Comparison of ENCODE assay signal across 1 cellular context in genomic region chr13:98050041-98050466, GRCh38.
TF ChIP-seq lines count a peak whose summit lies in the region.

No MANE protein-coding gene starts in this region.

TF ChIP-seq in HepG2, 621 proteins besides CTCF, POLR2A, EP300 and RAD21 (continued from another document and continues in another):
- peak; percentile 87 for TF ChIP-seq NCOA2 (CRISPR knock-in tag; IDR thresholded peaks at IDR 0.05)
- no peak for TF ChIP-seq E2F2 (CRISPR knock-in tag; IDR thresholded peaks at IDR 0.05; ENCODE audit: borderline replicate concordance)
- 0 out of 2 replicates have a peak, but pooled peaks have one; percentile 42 for TF ChIP-seq SMYD3 (CRISPR knock-in tag; IDR thresholded peaks at IDR 0.05)
- TF ChIP-seq ZBTB2 (CRISPR knock-in tag; IDR thresholded peaks at IDR 0.05; ENCODE audit: low read depth) = no peak
- TF ChIP-seq NPAS2 (CRISPR knock-in tag; IDR thresholded peaks at IDR 0.05; ENCODE audit: borderline replicate concordance) = no peak
- TF ChIP-seq FOXA3 (CRISPR knock-in tag; IDR thresholded peaks at IDR 0.05) = peak; percentile 94
- no peak for TF ChIP-seq UBTF (CRISPR knock-in tag; IDR thresholded peaks at IDR 0.05)
- TF ChIP-seq ZNF747 (CRISPR knock-in tag; IDR thresholded peaks at IDR 0.05; ENCODE audit: borderline replicate concordance) = no peak
- no peak for TF ChIP-seq ZNF101 (CRISPR knock-in tag; IDR thresholded peaks at IDR 0.05; ENCODE audit: borderline replicate concordance, low read depth)
- no peak for TF ChIP-seq HES4 (CRISPR knock-in tag; IDR thresholded peaks at IDR 0.05; ENCODE audit: borderline replicate concordance)
- no peak for TF ChIP-seq ZNF691 (CRISPR knock-in tag; IDR thresholded peaks at IDR 0.05; ENCODE audit: borderline replicate concordance, low read depth)
- TF ChIP-seq BCL3 (CRISPR knock-in tag; IDR thresholded peaks at IDR 0.05) = no peak
- TF ChIP-seq SCMH1 (CRISPR knock-in tag; IDR thresholded peaks at IDR 0.05; ENCODE audit: borderline replicate concordance) = no peak
- TF ChIP-seq HOXD1 (CRISPR knock-in tag; IDR thresholded peaks at IDR 0.05) = no peak; the same call in 1 of the 2 replicates
- TF ChIP-seq FOSL1 (CRISPR knock-in tag; IDR thresholded peaks at IDR 0.05; ENCODE audit: borderline replicate concordance) = no peak
- no peak for TF ChIP-seq ATF7-NPFF (CRISPR knock-in tag; IDR thresholded peaks at IDR 0.05; ENCODE audit: low read depth)
- TF ChIP-seq ZFP41 (CRISPR knock-in tag; IDR thresholded peaks at IDR 0.05; ENCODE audit: borderline replicate concordance) = no peak
- TF ChIP-seq ZNF768 (CRISPR knock-in tag; IDR thresholded peaks at IDR 0.05) = no peak
- TF ChIP-seq ZFP36 (IDR thresholded peaks at IDR 0.05; ENCODE audit: borderline replicate concordance, low read depth, low read length, partially characterized antibody) = no peak
- TF ChIP-seq ZNF703 (CRISPR knock-in tag; IDR thresholded peaks at IDR 0.05; ENCODE audit: borderline replicate concordance) = no peak
- TF ChIP-seq IKZF4 (CRISPR knock-in tag; IDR thresholded peaks at IDR 0.05; ENCODE audit: borderline replicate concordance, low read depth, not compliant biosample characterization) = no peak
- no peak for TF ChIP-seq CC2D1A (CRISPR knock-in tag; IDR thresholded peaks at IDR 0.05)
- TF ChIP-seq KDM4B (CRISPR knock-in tag; IDR thresholded peaks at IDR 0.05) = no peak
- TF ChIP-seq ZNF547 (CRISPR knock-in tag; IDR thresholded peaks at IDR 0.05) = no peak
- TF ChIP-seq ZNF512 (CRISPR knock-in tag; IDR thresholded peaks at IDR 0.05) = no peak
- TF ChIP-seq HMGA1 (CRISPR knock-in tag; conservative IDR thresholded peaks at IDR 0.05) = no peak
- no peak for TF ChIP-seq LRRFIP1 (CRISPR knock-in tag; conservative IDR thresholded peaks at IDR 0.05)
- no peak; the same call in 1 of the 2 replicates for TF ChIP-seq ZBTB26 (CRISPR knock-in tag; IDR thresholded peaks at IDR 0.05; ENCODE audit: borderline replicate concordance)
- no peak for TF ChIP-seq PLRG1 (conservative IDR thresholded peaks at IDR 0.05)
- TF ChIP-seq ZNF580 (CRISPR knock-in tag; IDR thresholded peaks at IDR 0.05; ENCODE audit: borderline replicate concordance, low read depth) = no peak
- no peak for TF ChIP-seq FLYWCH1 (CRISPR knock-in tag; IDR thresholded peaks at IDR 0.05)
- no peak for TF ChIP-seq ZNF720 (CRISPR knock-in tag; IDR thresholded peaks at IDR 0.05)
- TF ChIP-seq HCFC1 (IDR thresholded peaks at IDR 0.05; ENCODE audit: low read depth, low read length) = no peak
- TF ChIP-seq SKIL (CRISPR knock-in tag; IDR thresholded peaks at IDR 0.05; ENCODE audit: borderline replicate concordance) = peak; percentile 89
- TF ChIP-seq CSRNP2 (CRISPR knock-in tag; conservative IDR thresholded peaks at IDR 0.05; ENCODE audit: low read depth) = no peak
- no peak for TF ChIP-seq SIX4 (CRISPR knock-in tag; IDR thresholded peaks at IDR 0.05)
- no peak for TF ChIP-seq KLF15 (CRISPR knock-in tag; IDR thresholded peaks at IDR 0.05; ENCODE audit: borderline replicate concordance)
- no peak for TF ChIP-seq CREB1 (IDR thresholded peaks at IDR 0.05)
- TF ChIP-seq CREB1 (CRISPR knock-in tag; IDR thresholded peaks at IDR 0.05) = peak; percentile 62
- TF ChIP-seq ZNF550 (CRISPR knock-in tag; IDR thresholded peaks at IDR 0.05; ENCODE audit: borderline replicate concordance) = no peak
- no peak for TF ChIP-seq SMARCE1 (IDR thresholded peaks at IDR 0.05; ENCODE audit: borderline replicate concordance)
- no peak for TF ChIP-seq ZSCAN12 (CRISPR knock-in tag; IDR thresholded peaks at IDR 0.05)
- peak; percentile 75; the same call in 1 of the 2 replicates for TF ChIP-seq ZNF713 (CRISPR knock-in tag; IDR thresholded peaks at IDR 0.05)
- no peak for TF ChIP-seq ELK4 (CRISPR knock-in tag; IDR thresholded peaks at IDR 0.05; ENCODE audit: borderline replicate concordance)
- no peak for TF ChIP-seq ZNF232 (CRISPR knock-in tag; IDR thresholded peaks at IDR 0.05; ENCODE audit: borderline replicate concordance)
- no peak for TF ChIP-seq ARHGAP35 (CRISPR knock-in tag; IDR thresholded peaks at IDR 0.05; ENCODE audit: borderline replicate concordance)
- TF ChIP-seq KAT8 (CRISPR knock-in tag; IDR thresholded peaks at IDR 0.05) = 0 out of 2 replicates have a peak, but pooled peaks have one; percentile 17
- TF ChIP-seq WIZ (CRISPR knock-in tag; IDR thresholded peaks at IDR 0.05) = no peak
- no peak for TF ChIP-seq ZNF124 (CRISPR knock-in tag; IDR thresholded peaks at IDR 0.05)
- TF ChIP-seq PHF21A (CRISPR knock-in tag; IDR thresholded peaks at IDR 0.05) = peak; percentile 72
- peak; percentile 74 for TF ChIP-seq ZMAT3 (CRISPR knock-in tag; conservative IDR thresholded peaks at IDR 0.05)
